15 cellular contexts compared by ENCODE assay signal in the genomic region with DNA sequence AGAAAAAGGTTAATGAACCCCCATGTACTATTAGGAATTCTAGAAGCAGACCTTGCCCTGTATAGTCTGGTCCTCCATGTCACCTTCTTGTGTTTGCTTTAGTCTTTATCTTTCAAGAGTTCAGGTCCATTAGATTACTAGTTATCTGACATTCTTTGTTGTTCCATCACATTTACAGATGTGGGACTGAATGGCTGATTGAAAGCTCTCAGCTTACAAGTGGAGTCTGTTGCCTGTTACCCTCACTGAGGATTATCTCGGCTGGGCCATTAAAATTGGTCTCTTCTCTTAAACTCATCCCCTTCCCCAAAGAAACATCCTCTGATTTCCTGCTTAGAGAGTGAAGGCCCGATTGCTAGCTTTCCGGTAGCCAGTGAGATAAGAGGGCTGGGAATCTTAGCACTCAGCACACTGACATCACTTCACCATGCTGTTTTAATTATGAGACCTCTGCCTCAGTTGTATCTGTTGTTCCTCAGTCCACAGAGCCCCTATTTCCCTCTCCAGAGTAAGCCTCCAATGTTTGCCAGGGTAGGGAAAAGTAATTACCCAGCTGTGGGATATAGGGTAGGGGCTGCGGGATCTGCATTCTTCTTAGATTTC.
"Had no signal": no experiment of that assay in that cellular context is flagged by ENCODE, and none has a peak within 500 bp of the region (broad histone marks: within the 10 kb centered on the region; RNA-seq: fewer than 3 reads in every experiment).

No MANE protein-coding gene starts in this region.

- H3K9me3 Mint-ChIP-seq: activated CD4-positive, alpha-beta memory T cell treated with anti-CD3 and anti-CD28 coated beads for 36 hours; activated naive CD8-positive, alpha-beta T cell treated with anti-CD3 and anti-CD28 coated beads for 36 hours; activated T-cell treated with anti-CD3 and anti-CD28 coated beads, Interleukin-2, amount 50 U/mL, for 72 hours; natural killer cell treated with Interleukin-12 subunit alpha and Interleukin-12 subunit beta and Interleukin-15 and Interleukin-18, amount 100 ng/mL, for 72 hours; stimulated activated naive CD8-positive, alpha-beta T cell treated with anti-CD3 and anti-CD28 coated beads, Interleukin-15, Interleukin-2, amounts not matched to agents 100 ng/mL and 50 ng/mL, for 24 hours had no signal

- H3K27me3 ChIP-seq: foreskin keratinocyte, left lung, sigmoid colon had no signal

- H3K27ac Mint-ChIP-seq: activated CD4-positive, alpha-beta memory T cell treated with anti-CD3 and anti-CD28 coated beads for 36 hours; activated naive CD8-positive, alpha-beta T cell treated with anti-CD3 and anti-CD28 coated beads for 36 hours; activated T-cell treated with anti-CD3 and anti-CD28 coated beads, Interleukin-2, amount 50 U/mL, for 72 hours; natural killer cell treated with Interleukin-12 subunit alpha and Interleukin-12 subunit beta and Interleukin-15 and Interleukin-18, amount 100 ng/mL, for 72 hours; stimulated activated naive CD8-positive, alpha-beta T cell treated with anti-CD3 and anti-CD28 coated beads, Interleukin-15, Interleukin-2, amounts not matched to agents 100 ng/mL and 50 ng/mL, for 24 hours had no signal

- H3K27me3 Mint-ChIP-seq: activated CD4-positive, alpha-beta memory T cell treated with anti-CD3 and anti-CD28 coated beads for 36 hours; activated naive CD8-positive, alpha-beta T cell treated with anti-CD3 and anti-CD28 coated beads for 36 hours; natural killer cell treated with Interleukin-12 subunit alpha and Interleukin-12 subunit beta and Interleukin-15 and Interleukin-18, amount 100 ng/mL, for 72 hours; stimulated activated naive CD8-positive, alpha-beta T cell treated with anti-CD3 and anti-CD28 coated beads, Interleukin-15, Interleukin-2, amounts not matched to agents 100 ng/mL and 50 ng/mL, for 24 hours had no signal

- DNase-seq: activated CD4-positive, alpha-beta memory T cell treated with anti-CD3 and anti-CD28 coated beads for 36 hours; activated CD4-positive, alpha-beta T cell treated with anti-CD3 and anti-CD28 coated beads for 1 hour; activated gamma-delta T cell treated with Interleukin-2 at 50 U/mL for 16 hours; activated naive CD8-positive, alpha-beta T cell treated with anti-CD3 and anti-CD28 coated beads for 36 hours; activated T-cell treated with anti-CD3 and anti-CD28 coated beads, Interleukin-2, amount 50 U/mL, for 72 hours; anterior cingulate cortex; foreskin keratinocyte; head of caudate nucleus; left lung; sigmoid colon; stimulated activated CD4-positive, alpha-beta T cell treated with anti-CD3 and anti-CD28 coated beads, Interleukin-12 subunit alpha, Interleukin-12 subunit beta, amount 100 ng/mL, for 4 hours had no signal

- H3K4me3 Mint-ChIP-seq: activated CD4-positive, alpha-beta memory T cell treated with anti-CD3 and anti-CD28 coated beads for 36 hours; activated naive CD8-positive, alpha-beta T cell treated with anti-CD3 and anti-CD28 coated beads for 36 hours; activated T-cell treated with anti-CD3 and anti-CD28 coated beads, Interleukin-2, amount 50 U/mL, for 72 hours; natural killer cell treated with Interleukin-12 subunit alpha and Interleukin-12 subunit beta and Interleukin-15 and Interleukin-18, amount 100 ng/mL, for 72 hours; stimulated activated naive CD8-positive, alpha-beta T cell treated with anti-CD3 and anti-CD28 coated beads, Interleukin-15, Interleukin-2, amounts not matched to agents 100 ng/mL and 50 ng/mL, for 24 hours had no signal

- FAIRE-seq: keratinocyte had no signal

- H3K4me3 ChIP-seq: left lung, sigmoid colon, thoracic aorta had no signal

- ATAC-seq: activated T-cell treated with anti-CD3 and anti-CD28 coated beads, Interleukin-2, amount 50 U/mL, for 72 hours; foreskin keratinocyte; left lung; natural killer cell treated with Interleukin-12 subunit alpha and Interleukin-12 subunit beta and Interleukin-15 and Interleukin-18, amount 100 ng/mL, for 72 hours had no signal
